In the genomic region with DNA sequence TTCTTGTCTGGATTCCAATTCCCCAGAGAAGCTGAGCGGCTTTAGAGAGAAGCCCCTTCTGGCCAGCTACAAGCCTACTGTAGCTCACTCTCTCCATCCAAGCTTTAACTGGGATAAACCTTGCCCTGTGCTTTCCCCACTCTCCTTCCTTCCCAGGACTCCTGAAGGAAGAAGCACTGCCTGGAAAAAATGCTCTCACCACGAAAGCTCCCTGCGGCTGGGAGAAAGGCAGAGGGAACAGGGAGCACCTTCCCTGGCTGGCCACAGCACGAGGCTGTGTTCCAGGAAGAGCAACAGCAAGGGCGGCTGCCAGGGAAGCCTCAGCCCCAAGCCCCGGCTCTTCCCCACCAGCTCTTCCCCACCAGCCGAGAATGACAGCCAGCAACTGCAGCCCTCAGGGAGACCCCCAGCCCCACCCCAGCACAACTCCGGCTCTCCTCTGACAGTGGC, we compare ENCODE assay signal across 8 cellular contexts. TPM values are rescaled to one million over a fixed set of nuclear protein-coding genes. Genes with fewer than 3 reads are reported as not detected.
DNase-seq lines count a peak whose midpoint lies in the region; ATAC-seq and TF ChIP-seq lines count a peak whose summit lies in the region.

No MANE protein-coding gene starts in this region.

- H3K27ac ChIP-seq in GM23338 (ENCODE audit: low read depth) (no peak overlapping the region), left ventricle myocardium inferior (replicated peaks) (peak overlapping the region; percentile 100), skin epidermis (peak overlapping the region; percentile 24 to 99 (median 84))

- TF ChIP-seq CTCF in GM23338 (conservative IDR thresholded peaks at IDR 0.05; ENCODE audit: low read depth in 2 of 2) (no peak), left ventricle myocardium inferior (IDR thresholded peaks at IDR 0.05; ENCODE audit: borderline replicate concordance) (no peak)

- H3K4me2 ChIP-seq in GM23338 = no peak overlapping the region

- H3F3A ChIP-seq in GM23338 (replicated peaks; ENCODE audit: low read depth) = 0 out of 2 replicates have a peak, but pooled peaks cover 3% of the 10 kb centered on the region

- no peaks in the 10 kb centered on the region; the same call in 2 of the 3 replicates for H3K9me3 Mint-ChIP-seq in GM23338
- no peaks in the 10 kb centered on the region for H3K9me3 Mint-ChIP-seq in activated T-helper 17 cell treated with anti-CD3 and anti-CD28 coated beads, Interleukin-2, amount 50 U/mL, for 72 hours

- intact Hi-C loops in left ventricle myocardium inferior (cut with micrococcal nuclease) = loop anchor here (5.0 kb wide), 1 partner anchor 32 kb away; no protein-coding TSS in a partner anchor

- H3K4me3 ChIP-seq in GM23338 = no peak overlapping the region
- H3K4me3 ChIP-seq in left ventricle myocardium inferior = peak overlapping the region; percentile 51
- H3K4me3 ChIP-seq in skin epidermis = peak overlapping the region in 3 of 7 experiments; percentile 3 to 25 (median 6)

- no peak overlapping the region for H2AFZ ChIP-seq in GM23338

- H3K9me3 ChIP-seq in left ventricle myocardium inferior (replicated peaks) = no peaks in the 10 kb centered on the region

- peaks cover 21% of the 10 kb centered on the region for H3K27me3 Mint-ChIP-seq in GM23338 (ENCODE audit: insufficient read depth, low read depth, poor library complexity)
- no peaks in the 10 kb centered on the region for H3K27me3 Mint-ChIP-seq in activated T-helper 17 cell treated with anti-CD3 and anti-CD28 coated beads, Interleukin-2, amount 50 U/mL, for 72 hours

- H3K79me2 ChIP-seq in GM23338 (replicated peaks; ENCODE audit: insufficient read depth) = peaks cover 50% of the 10 kb centered on the region

- H4K20me1 ChIP-seq in GM23338 (replicated peaks; ENCODE audit: insufficient read depth) = peaks cover 12% of the 10 kb centered on the region

- DNase-seq in GM23338 (ENCODE audit: low spot score) = peak; percentile 17
- DNase-seq in left ventricle myocardium inferior = peak; percentile 61
- DNase-seq in LoVo (ENCODE audit: low spot score) = no peak
- no peak for DNase-seq in NK-92 (lab: John Stamatoyannopoulos, UW; ENCODE audit: unreplicated experiment)

- 0 out of 2 replicates have a peak, but pooled peaks cover 5% of the 10 kb centered on the region for H3K9me2 ChIP-seq in GM23338 (ENCODE audit: insufficient read depth)

- peak overlapping the region; percentile 75; the same call in 1 of the 2 replicates for H3K27ac Mint-ChIP-seq in GM23338
- H3K27ac Mint-ChIP-seq in activated T-helper 17 cell treated with anti-CD3 and anti-CD28 coated beads, Interleukin-2, amount 50 U/mL, for 72 hours = peak overlapping the region; percentile 96

- no peak overlapping the region for H3K4me3 Mint-ChIP-seq in GM23338
- H3K4me3 Mint-ChIP-seq in activated T-helper 17 cell treated with anti-CD3 and anti-CD28 coated beads, Interleukin-2, amount 50 U/mL, for 72 hours = peak overlapping the region; percentile 91

- no peaks in the 10 kb centered on the region for H3K36me3 Mint-ChIP-seq in GM23338 (ENCODE audit: low read depth)
- H3K36me3 Mint-ChIP-seq in activated T-helper 17 cell treated with anti-CD3 and anti-CD28 coated beads, Interleukin-2, amount 50 U/mL, for 72 hours (ENCODE audit: low read depth) = peaks cover 86% of the 10 kb centered on the region

- H3K27me3 ChIP-seq in GM23338 (ENCODE audit: insufficient read depth) = peaks cover 15% of the 10 kb centered on the region
- no peaks in the 10 kb centered on the region for H3K27me3 ChIP-seq in left ventricle myocardium inferior (ENCODE audit: low read depth)

- peak; percentile 4 for ATAC-seq in GM23338
- no peak for ATAC-seq in activated T-helper 17 cell treated with anti-CD3 and anti-CD28 coated beads, Interleukin-2, amount 50 U/mL, for 72 hours (replicated peaks)
- no peak for ATAC-seq in HG02970 (IDR thresholded peaks at IDR 0.05; ENCODE audit: low FRiP score, unreplicated experiment)
- no peak for ATAC-seq in HG02763 (IDR thresholded peaks at IDR 0.05; ENCODE audit: unreplicated experiment)

- peaks cover 14% of the 10 kb centered on the region for H3K4me1 ChIP-seq in GM23338 (ENCODE audit: insufficient read depth)
- peaks cover 96% of the 10 kb centered on the region for H3K4me1 ChIP-seq in left ventricle myocardium inferior

- H3K4me1 Mint-ChIP-seq in GM23338 = peaks cover 61% of the 10 kb centered on the region
- H3K4me1 Mint-ChIP-seq in activated T-helper 17 cell treated with anti-CD3 and anti-CD28 coated beads, Interleukin-2, amount 50 U/mL, for 72 hours = peaks cover 46% of the 10 kb centered on the region

- no peaks in the 10 kb centered on the region for H3K36me3 ChIP-seq in GM23338 (ENCODE audit: insufficient read depth)
- no peaks in the 10 kb centered on the region for H3K36me3 ChIP-seq in left ventricle myocardium inferior

TF ChIP-seq in GM23338, 12 proteins besides CTCF, POLR2A, EP300 and RAD21:
- TF ChIP-seq POLR2AphosphoS5 (IDR thresholded peaks at IDR 0.05; ENCODE audit: low read depth) (no peak), JUNB (IDR thresholded peaks at IDR 0.05; ENCODE audit: unreplicated experiment) (no peak), ZNF114 (CRISPR knock-in tag; IDR thresholded peaks at IDR 0.05) (no peak), ZNF331 (CRISPR knock-in tag; IDR thresholded peaks at IDR 0.05; ENCODE audit: low read depth) (no peak), EZH2 (IDR thresholded peaks at IDR 0.05; ENCODE audit: low read depth, unreplicated experiment) (no peak), NANOG (IDR thresholded peaks at IDR 0.05; ENCODE audit: borderline replicate concordance) (no peak)
- TF ChIP-seq, protein P1, sequence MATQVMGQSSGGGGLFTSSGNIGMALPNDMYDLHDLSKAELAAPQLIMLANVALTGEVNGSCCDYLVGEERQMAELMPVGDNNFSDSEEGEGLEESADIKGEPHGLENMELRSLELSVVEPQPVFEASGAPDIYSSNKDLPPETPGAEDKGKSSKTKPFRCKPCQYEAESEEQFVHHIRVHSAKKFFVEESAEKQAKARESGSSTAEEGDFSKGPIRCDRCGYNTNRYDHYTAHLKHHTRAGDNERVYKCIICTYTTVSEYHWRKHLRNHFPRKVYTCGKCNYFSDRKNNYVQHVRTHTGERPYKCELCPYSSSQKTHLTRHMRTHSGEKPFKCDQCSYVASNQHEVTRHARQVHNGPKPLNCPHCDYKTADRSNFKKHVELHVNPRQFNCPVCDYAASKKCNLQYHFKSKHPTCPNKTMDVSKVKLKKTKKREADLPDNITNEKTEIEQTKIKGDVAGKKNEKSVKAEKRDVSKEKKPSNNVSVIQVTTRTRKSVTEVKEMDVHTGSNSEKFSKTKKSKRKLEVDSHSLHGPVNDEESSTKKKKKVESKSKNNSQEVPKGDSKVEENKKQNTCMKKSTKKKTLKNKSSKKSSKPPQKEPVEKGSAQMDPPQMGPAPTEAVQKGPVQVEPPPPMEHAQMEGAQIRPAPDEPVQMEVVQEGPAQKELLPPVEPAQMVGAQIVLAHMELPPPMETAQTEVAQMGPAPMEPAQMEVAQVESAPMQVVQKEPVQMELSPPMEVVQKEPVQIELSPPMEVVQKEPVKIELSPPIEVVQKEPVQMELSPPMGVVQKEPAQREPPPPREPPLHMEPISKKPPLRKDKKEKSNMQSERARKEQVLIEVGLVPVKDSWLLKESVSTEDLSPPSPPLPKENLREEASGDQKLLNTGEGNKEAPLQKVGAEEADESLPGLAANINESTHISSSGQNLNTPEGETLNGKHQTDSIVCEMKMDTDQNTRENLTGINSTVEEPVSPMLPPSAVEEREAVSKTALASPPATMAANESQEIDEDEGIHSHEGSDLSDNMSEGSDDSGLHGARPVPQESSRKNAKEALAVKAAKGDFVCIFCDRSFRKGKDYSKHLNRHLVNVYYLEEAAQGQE (IDR thresholded peaks at IDR 0.05; ENCODE audit: unreplicated experiment) = no peak
- TF ChIP-seq, protein P2, sequence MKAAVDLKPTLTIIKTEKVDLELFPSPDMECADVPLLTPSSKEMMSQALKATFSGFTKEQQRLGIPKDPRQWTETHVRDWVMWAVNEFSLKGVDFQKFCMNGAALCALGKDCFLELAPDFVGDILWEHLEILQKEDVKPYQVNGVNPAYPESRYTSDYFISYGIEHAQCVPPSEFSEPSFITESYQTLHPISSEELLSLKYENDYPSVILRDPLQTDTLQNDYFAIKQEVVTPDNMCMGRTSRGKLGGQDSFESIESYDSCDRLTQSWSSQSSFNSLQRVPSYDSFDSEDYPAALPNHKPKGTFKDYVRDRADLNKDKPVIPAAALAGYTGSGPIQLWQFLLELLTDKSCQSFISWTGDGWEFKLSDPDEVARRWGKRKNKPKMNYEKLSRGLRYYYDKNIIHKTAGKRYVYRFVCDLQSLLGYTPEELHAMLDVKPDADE (IDR thresholded peaks at IDR 0.05) = no peak

RNA-seq across cellular contexts. Expression of a gene that starts 40.8 kb away (rescaled TPM):
- 32.9 and 35.6 TPM in 2 replicates for total RNA-seq in GM23338 (2014; rRNA removed; shearing (Covaris generic))
- 18.2 and 19.6 TPM in 2 replicates for polyA plus RNA-seq in GM23338 (2016; fragmentation: Nextera tagmentation; extraction: Ambion mirVana)
- 10 to 100 TPM; 37.3 to 41.2 TPM for total RNA-seq in activated T-helper 17 cell treated with anti-CD3 and anti-CD28 coated beads, Interleukin-2, amount 50 U/mL, for 72 hours
- 19.2 TPM for total RNA-seq in left ventricle myocardium inferior

Comparison
In these comparisons a context has a peak if more than half of its experiments do, and no peak if none do; other contexts are left out.
1. DNase-seq: peak in GM23338 (single experiment) and left ventricle myocardium inferior (single experiment); none in LoVo (single experiment) and NK-92 (single experiment).